Comparison of ENCODE assay signal across 8 cellular contexts in the genomic region with DNA sequence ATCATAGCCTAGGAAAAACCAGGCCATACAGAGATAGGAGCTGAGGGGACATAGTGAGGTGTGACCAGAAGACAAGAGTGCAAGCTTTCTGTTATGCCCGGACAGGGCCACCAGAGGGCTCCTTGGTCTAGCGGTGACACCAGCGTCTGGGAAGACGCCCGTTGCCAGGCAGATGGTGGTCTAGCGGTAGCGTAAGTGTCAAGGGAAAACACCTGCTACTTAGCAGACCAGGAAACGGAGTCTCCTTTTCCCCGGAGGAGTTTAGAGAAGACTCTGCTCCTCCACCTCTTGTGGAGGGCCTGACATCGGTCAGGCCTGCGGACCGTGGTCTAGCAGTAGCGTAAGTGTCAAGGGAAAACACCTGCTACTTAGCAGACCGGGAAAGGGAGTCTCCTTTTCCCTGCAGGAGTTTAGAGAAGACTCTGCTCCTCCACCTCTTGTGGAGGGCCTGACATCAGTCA. TPM values are rescaled to one million over a fixed set of nuclear protein-coding genes. Genes with fewer than 3 reads are reported as not detected.
DNase-seq lines count a peak whose midpoint lies in the region; ATAC-seq and TF ChIP-seq lines count a peak whose summit lies in the region.
"Not testable (repeated sequence)": the region's sequence is repeated elsewhere in the genome, so short reads cannot be mapped to it uniquely, and the experiment has no call there.

No MANE protein-coding gene starts in this region.

- H3K4me3 ChIP-seq in HL-60 (replicated peaks; ENCODE audit: insufficient read depth, low read length); neuronal stem cell (ENCODE audit: low read length in 2 of 2): not testable (repeated sequence)

- H2BK5ac ChIP-seq in neuronal stem cell (ENCODE audit: low read length) = not testable (repeated sequence)

- not testable (repeated sequence) for H3K4ac ChIP-seq in neuronal stem cell (ENCODE audit: low read length)

- H3K9me3 ChIP-seq in neuronal stem cell (replicated peaks in 1 of 2; ENCODE audit: control insufficient read depth in 2 of 2, insufficient read depth in 1 of 2, low read depth in 1 of 2, low read length in 2 of 2) = not testable (repeated sequence)

- peak overlapping the region; percentile 64 for H2AFZ ChIP-seq in neuronal stem cell (ENCODE audit: low read length)

- H3K4me2 ChIP-seq in neuronal stem cell (ENCODE audit: insufficient read depth, low read length, poor library complexity, severe bottlenecking) = not testable (repeated sequence)

- H4K8ac ChIP-seq in neuronal stem cell (ENCODE audit: low read depth, low read length) = not testable (repeated sequence)

- not testable (repeated sequence) for H2BK15ac ChIP-seq in neuronal stem cell (ENCODE audit: low read length)

- H4K91ac ChIP-seq in neuronal stem cell (ENCODE audit: low read depth, low read length, poor library complexity) = not testable (repeated sequence)

- not testable (repeated sequence) for H3K27ac ChIP-seq in C4-2B; HL-60 (replicated peaks); neuronal stem cell (replicated peaks; ENCODE audit: low read length)

- H3K18ac ChIP-seq in neuronal stem cell (ENCODE audit: low read length) = not testable (repeated sequence)

- ATAC-seq in Right ventricle myocardium superior (ENCODE audit: poor library complexity) = not testable (repeated sequence)

- H3K9ac ChIP-seq in neuronal stem cell (ENCODE audit: low read depth, low read length, poor library complexity) = not testable (repeated sequence)

- not testable (repeated sequence) for H2BK12ac ChIP-seq in neuronal stem cell (ENCODE audit: low read length)

- not testable (repeated sequence) for H3K36me3 ChIP-seq in neuronal stem cell (replicated peaks in 1 of 2; ENCODE audit: control insufficient read depth in 2 of 2, insufficient read depth in 2 of 2, low read length in 2 of 2)

- not testable (repeated sequence) for H3K14ac ChIP-seq in neuronal stem cell (ENCODE audit: low read length)

- not testable (repeated sequence) for H3K27me3 ChIP-seq in HL-60 (ENCODE audit: insufficient read depth, poor library complexity, severe bottlenecking)
- H3K27me3 ChIP-seq in neuronal stem cell (ENCODE audit: control insufficient read depth in 3 of 3, insufficient read depth in 3 of 3, low read depth in 1 of 3, low read length in 3 of 3) = peaks cover 0 to 13% (median 2%) of the 10 kb centered on the region in 3 experiments

- H2AK5ac ChIP-seq in neuronal stem cell (ENCODE audit: low read depth, low read length) = not testable (repeated sequence)

- H3K23ac ChIP-seq in neuronal stem cell (ENCODE audit: low read depth, low read length, poor library complexity) = not testable (repeated sequence)

- intact Hi-C loops in Right ventricle myocardium superior (cut with DNase I) = loop anchor here (5.0 to 10.0 kb wide), 2 partner anchors 72 to 281 kb away; a partner anchor contains a TSS

- TF ChIP-seq CTCF in C4-2B (conservative IDR thresholded peaks at IDR 0.05) = peak; percentile 85
- peak; percentile 13 for TF ChIP-seq CTCF in HL-60 (IDR thresholded peaks at IDR 0.05; ENCODE audit: insufficient read depth, low read length)

- H3K79me1 ChIP-seq in neuronal stem cell (ENCODE audit: low read depth, low read length) = not testable (repeated sequence)

- H2BK120ac ChIP-seq in neuronal stem cell (ENCODE audit: low read depth, low read length) = not testable (repeated sequence)

- peak in 1 of 2 experiments; percentile 76 for DNase-seq in HL-60 (ENCODE audit: low read depth in 1 of 2, low spot score in 1 of 2)
- peak; percentile 90 for DNase-seq in NCI-H69 (lab: John Stamatoyannopoulos, UW)
- DNase-seq in activated CD4-positive, alpha-beta T cell treated with anti-CD3 and anti-CD28 coated beads for 1 hour = peak; percentile 62
- DNase-seq in anterior cingulate cortex (lab: John Stamatoyannopoulos, UW) = peak in 38 of 58 donors; percentile 2 to 76 (median 48)
- peak; percentile 88 for DNase-seq in Right ventricle myocardium superior
- peak; percentile 27 for DNase-seq in neuronal stem cell (ENCODE audit: low spot score)
- DNase-seq in stimulated activated CD8-positive, alpha-beta memory T cell treated with anti-CD3 and anti-CD28 coated beads, Interleukin-2, amount 100 ng/mL, for 1 hour (ENCODE audit: low read depth in 2 of 2) = peak; percentile 52 to 56

- not testable (repeated sequence) for H3K4me1 ChIP-seq in neuronal stem cell (ENCODE audit: control insufficient read depth in 2 of 2, insufficient read depth in 1 of 2, low read depth in 1 of 2, low read length in 2 of 2)

- WGBS in neuronal stem cell (ENCODE audit: extremely low coverage in 2 of 2, insufficient read length in 2 of 2, insufficient replicate concordance in 1 of 2), 2 donors = no CpG with 5 or more reads among the region's 14 CpGs

RNA-seq across cellular contexts. Expression of a gene that starts 5.7 kb away (rescaled TPM):
- 40.8 TPM for total RNA-seq in Right ventricle myocardium superior
- 30.4 TPM for polyA plus RNA-seq in neuronal stem cell (2013, experiment 1 of 2)
- 28.5 TPM for polyA plus RNA-seq in neuronal stem cell (2013, experiment 2 of 2)

RNA-seq across cellular contexts. Expression of a gene that starts 14.3 kb away (rescaled TPM):
- 49.5 TPM for total RNA-seq in Right ventricle myocardium superior
- polyA plus RNA-seq in neuronal stem cell (2013, experiment 1 of 2) = 26.2 TPM
- 27.9 TPM for polyA plus RNA-seq in neuronal stem cell (2013, experiment 2 of 2)

RNA-seq across cellular contexts. Expression of a gene that starts 43.6 kb away (rescaled TPM):
- 31.0 TPM for total RNA-seq in Right ventricle myocardium superior
- 26.0 TPM for polyA plus RNA-seq in neuronal stem cell (2013, experiment 1 of 2)
- 24.2 TPM for polyA plus RNA-seq in neuronal stem cell (2013, experiment 2 of 2)
